In genomic region chr5:158786390-158786789, GRCh38 we compare ENCODE assay signal across 25 cellular contexts.
A peak's percentile ranks its signal among the peaks of the same experiment; 100 is the strongest.
DNase-seq lines count a peak whose midpoint lies in the region; ATAC-seq lines count a peak whose summit lies in the region.
"Had no signal": no experiment of that assay in that cellular context is flagged by ENCODE, and none has a peak within 500 bp of the region (broad histone marks: within the 10 kb centered on the region; RNA-seq: fewer than 3 reads in every experiment).

No MANE protein-coding gene starts in this region.

- no peak overlapping the region for H3K4me3 ChIP-seq in BLaER1
- H3K4me3 ChIP-seq: SJCRH30 had no signal

- DNase-seq in fibroblast of peridontal ligament (ENCODE audit: extremely low read depth) (peak; percentile 30), left cardiac atrium (no peak), sciatic nerve (ENCODE audit: low spot score) (no peak), NCI-H2227 (lab: John Stamatoyannopoulos, UW; ENCODE audit: unreplicated experiment) (no peak)
- DNase-seq in activated CD8-positive, alpha-beta memory T cell treated with anti-CD3 and anti-CD28 coated beads, Interleukin-2, amount 50 U/mL, for 48 hours: no peak
- DNase-seq in activated CD4-positive, CD25-positive, alpha-beta regulatory T cell treated with anti-CD3 and anti-CD28 coated beads, Interleukin-2, amount 50 U/mL, for 72 hours: no peak
- DNase-seq: AML-193; Calu3; CD8-positive, alpha-beta memory T cell; DMS53; H7; HFFc6; KBM-7; MM.1S; NCI-H1048; NCI-H1417 treated with DMSO at 0.1 percent for 48 hours; NCI-H187; NCI-H748 treated with DMSO at 0.1 percent for 48 hours; NK-92 treated with Interleukin-12 subunit alpha and Interleukin-12 subunit beta, amount 100 ng/mL, for 24 hours; SJCRH30 had no signal

- ATAC-seq in left cardiac atrium (peak; percentile 44 to 87), sciatic nerve (peak; percentile 90), GM21367 (IDR thresholded peaks at IDR 0.05; ENCODE audit: unreplicated experiment) (no peak)
- ATAC-seq: Panc1 had no signal

- peaks cover 100% of the 10 kb centered on the region for H3K4me1 ChIP-seq in BLaER1
- H3K4me1 ChIP-seq: SJCRH30 had no signal

- peak overlapping the region; percentile 29; the same call in 1 of the 2 replicates for H3K27ac ChIP-seq in BLaER1
- H3K27ac ChIP-seq: C4-2B, HL-60, SJCRH30 had no signal

- H3K27me3 ChIP-seq in BLaER1: no peaks in the 10 kb centered on the region
- H3K27me3 ChIP-seq: SJCRH30 had no signal

- intact Hi-C loops in left cardiac atrium (cut with DNase I): no loop called here
- intact Hi-C loops in sciatic nerve (cut with DNase I): no loop called here

- H3K4me2 ChIP-seq in BLaER1: peak overlapping the region; percentile 6; the same call in 1 of the 2 replicates

- H3K9me3 ChIP-seq in BLaER1: no peaks in the 10 kb centered on the region
- H3K9me3 ChIP-seq: SJCRH30 had no signal

- H4K20me1 ChIP-seq in BLaER1: peaks cover 97% of the 10 kb centered on the region

- no peak overlapping the region for H3K9ac ChIP-seq in BLaER1

- peaks cover 97% of the 10 kb centered on the region for H3K36me3 ChIP-seq in BLaER1
- H3K36me3 ChIP-seq: SJCRH30 had no signal
